ENCODE assay signal across 31 cellular contexts in genomic region chr14:51173863-51174262, GRCh38.
"Had no signal": no experiment of that assay in that cellular context is flagged by ENCODE, and none has a peak within 500 bp of the region (broad histone marks: within the 10 kb centered on the region; RNA-seq: fewer than 3 reads in every experiment).

No MANE protein-coding gene starts in this region.

- H3K27ac ChIP-seq: adrenal gland, ascending aorta, body of pancreas, brain microvascular endothelial cell, breast epithelium, cardiac muscle cell had no signal

- ATAC-seq: activated naive CD4-positive, alpha-beta T cell treated with anti-CD3 and anti-CD28 coated beads, Interleukin-2, amount 50 U/mL, for 72 hours; activated naive CD8-positive, alpha-beta T cell treated with anti-CD3 and anti-CD28 coated beads, Interleukin-2, amount 50 U/mL, for 24 hours; activated T-cell treated with anti-CD3 and anti-CD28 coated beads, Interleukin-2, amount 50 U/mL, for 4 hours; activated T-cell treated with anti-CD3 and anti-CD28 coated beads, Interleukin-2, amount 50 U/mL, for 72 hours; activated T-helper 17 cell treated with anti-CD3 and anti-CD28 coated beads, Interleukin-2, amount 50 U/mL, for 72 hours; body of pancreas had no signal

- H3K4me3 ChIP-seq: adrenal gland, ascending aorta, body of pancreas, breast epithelium, cardiac muscle cell had no signal

- H3K36me3 ChIP-seq: adrenal gland, ascending aorta, brain microvascular endothelial cell, breast epithelium, cardiac muscle cell had no signal

- H3K4me1 ChIP-seq: adrenal gland, ascending aorta, body of pancreas, breast epithelium had no signal

- H3K27me3 ChIP-seq: adrenal gland, ascending aorta, body of pancreas, breast epithelium, cardiac muscle cell had no signal

- DNase-seq: activated effector memory CD4-positive, alpha-beta T cell treated with anti-CD3 and anti-CD28 coated beads, Interleukin-2, amount 50 U/mL, for 16 hours; activated effector memory CD4-positive, alpha-beta T cell treated with Interleukin-2 at 50 U/mL for 16 hours; activated gamma-delta T cell; activated gamma-delta T cell treated with Interleukin-2 at 50 U/mL for 16 hours; activated naive CD4-positive, alpha-beta T cell; activated naive CD4-positive, alpha-beta T cell treated with anti-CD3 and anti-CD28 coated beads for 36 hours; activated naive CD4-positive, alpha-beta T cell treated with anti-CD3 and anti-CD28 coated beads, Interleukin-2, amount 10 ng/mL, durations not matched to agents 7 days and 5 days; activated naive CD4-positive, alpha-beta T cell treated with anti-CD3 and anti-CD28 coated beads, Interleukin-2, amount 50 U/mL, for 16 hours; activated naive CD4-positive, alpha-beta T cell treated with Interleukin-2 at 50 U/mL for 16 hours; activated naive CD8-positive, alpha-beta T cell treated with anti-CD3 and anti-CD28 coated beads for 36 hours; activated naive CD8-positive, alpha-beta T cell treated with anti-CD3 and anti-CD28 coated beads, Interleukin-2, amount 10 ng/mL, durations not matched to agents 7 days and 5 days; activated naive CD8-positive, alpha-beta T cell treated with anti-CD3 and anti-CD28 coated beads, Interleukin-2, amount 50 U/mL, for 24 hours; activated T-cell treated with anti-CD3 and anti-CD28 coated beads, Interleukin-2, amount 50 U/mL, for 24 hours; activated T-cell treated with anti-CD3 and anti-CD28 coated beads, Interleukin-2, amount 50 U/mL, for 4 hours; activated T-cell treated with anti-CD3 and anti-CD28 coated beads, Interleukin-2, amount 50 U/mL, for 48 hours; activated T-cell treated with anti-CD3 and anti-CD28 coated beads, Interleukin-2, amount 50 U/mL, for 72 hours; adrenal gland; amniotic stem cell; amygdala; anterior cingulate cortex; aorta; body of pancreas; brain microvascular endothelial cell; caudate nucleus; central memory CD4-positive, alpha-beta T cell; cerebellar nuclear complex had no signal

- H3K9me3 ChIP-seq: adrenal gland, ascending aorta, body of pancreas, breast epithelium had no signal
